29 cellular contexts compared by ENCODE assay signal in the genomic region with DNA sequence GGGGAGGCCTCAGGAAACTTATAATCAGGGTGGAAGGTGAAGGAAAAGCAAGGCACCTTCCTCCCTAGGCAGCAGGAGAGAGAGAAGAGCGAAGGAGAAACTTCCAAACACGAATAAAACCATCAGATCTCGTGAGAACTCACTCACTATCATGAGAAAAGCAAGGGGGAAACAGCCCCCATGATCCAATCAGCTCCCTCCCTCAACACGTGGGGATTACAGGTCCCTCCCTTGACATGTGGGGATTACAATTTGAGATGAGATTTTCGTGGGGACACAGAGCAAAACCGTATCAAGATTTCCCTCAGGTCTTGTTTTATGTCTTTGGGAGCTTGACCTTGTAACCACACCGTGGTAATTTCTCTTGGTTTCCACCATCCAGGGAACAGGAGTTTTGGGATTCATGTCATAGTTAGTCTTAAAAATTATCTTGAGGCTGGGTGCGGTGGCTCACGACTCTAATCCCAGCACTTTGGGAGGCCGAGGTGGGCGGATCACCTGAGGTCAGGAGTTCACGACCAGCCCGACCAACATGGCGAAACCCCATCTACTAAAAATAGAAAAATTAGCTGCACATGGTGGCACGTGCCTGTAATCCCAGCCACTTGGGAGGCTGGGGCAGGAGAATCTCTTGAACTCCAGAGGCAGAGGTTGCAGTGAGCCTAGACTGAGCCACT.
"Had no signal": no experiment of that assay in that cellular context is flagged by ENCODE, and none has a peak within 500 bp of the region (broad histone marks: within the 10 kb centered on the region; RNA-seq: fewer than 3 reads in every experiment).

No MANE protein-coding gene starts in this region.

- H3K27ac Mint-ChIP-seq: natural killer cell treated with Interleukin-12 subunit alpha and Interleukin-12 subunit beta and Interleukin-15 and Interleukin-18, amount 100 ng/mL, for 72 hours; nephron progenitor cell; progenitor cell of endocrine pancreas; stimulated activated effector memory CD8-positive, alpha-beta T cell treated with anti-CD3 and anti-CD28 coated beads, Interleukin-12 subunit alpha, Interleukin-12 subunit beta, amount 100 ng/mL, for 72 hours; stimulated activated naive B cell treated with anti-CD40 and anti-IgM and Interleukin-4, amounts not matched to agents 10 μg/mL and 1 μg/mL and 100 μg/mL, for 72 hours; stimulated activated naive CD8-positive, alpha-beta T cell treated with anti-CD3 and anti-CD28 coated beads, Interleukin-15, Interleukin-2, amounts not matched to agents 100 ng/mL and 50 ng/mL, for 24 hours had no signal

- H3K27ac ChIP-seq: neutrophil, ovary, parathyroid adenoma, psoas muscle, right lobe of liver, sigmoid colon, stomach, thoracic aorta, thyroid gland, tibial nerve, upper lobe of left lung, vagina had no signal

- H3K36me3 ChIP-seq: neutrophil, ovary, right lobe of liver, sigmoid colon, stomach, thoracic aorta, thyroid gland, tibial nerve, upper lobe of left lung, vagina had no signal

- H3K36me3 Mint-ChIP-seq: natural killer cell treated with Interleukin-12 subunit alpha and Interleukin-12 subunit beta and Interleukin-15 and Interleukin-18, amount 100 ng/mL, for 72 hours; stimulated activated effector memory CD8-positive, alpha-beta T cell treated with anti-CD3 and anti-CD28 coated beads, Interleukin-12 subunit alpha, Interleukin-12 subunit beta, amount 100 ng/mL, for 72 hours; stimulated activated naive B cell treated with anti-CD40 and anti-IgM and Interleukin-4, amounts not matched to agents 10 μg/mL and 1 μg/mL and 100 μg/mL, for 72 hours had no signal

- H3K9me3 Mint-ChIP-seq: natural killer cell treated with Interleukin-12 subunit alpha and Interleukin-12 subunit beta and Interleukin-15 and Interleukin-18, amount 100 ng/mL, for 72 hours; stimulated activated effector memory CD8-positive, alpha-beta T cell treated with anti-CD3 and anti-CD28 coated beads, Interleukin-12 subunit alpha, Interleukin-12 subunit beta, amount 100 ng/mL, for 72 hours; stimulated activated naive B cell treated with anti-CD40 and anti-IgM and Interleukin-4, amounts not matched to agents 10 μg/mL and 1 μg/mL and 100 μg/mL, for 72 hours; stimulated activated naive CD8-positive, alpha-beta T cell treated with anti-CD3 and anti-CD28 coated beads, Interleukin-15, Interleukin-2, amounts not matched to agents 100 ng/mL and 50 ng/mL, for 24 hours had no signal

- ATAC-seq: natural killer cell treated with Interleukin-12 subunit alpha and Interleukin-12 subunit beta and Interleukin-15 and Interleukin-18, amount 100 ng/mL, for 72 hours; psoas muscle; right cardiac atrium; right lobe of liver; stimulated activated effector memory CD8-positive, alpha-beta T cell treated with anti-CD3 and anti-CD28 coated beads, Interleukin-12 subunit alpha, Interleukin-12 subunit beta, amount 100 ng/mL, for 72 hours; stimulated activated naive B cell treated with anti-CD40 and anti-IgM and Interleukin-4, amounts not matched to agents 10 μg/mL and 1 μg/mL and 100 μg/mL, for 72 hours had no signal

- H3K79me2 ChIP-seq: parathyroid adenoma had no signal

- H3K9ac ChIP-seq: parathyroid adenoma had no signal

- H3K4me3 Mint-ChIP-seq: natural killer cell treated with Interleukin-12 subunit alpha and Interleukin-12 subunit beta and Interleukin-15 and Interleukin-18, amount 100 ng/mL, for 72 hours; nephron progenitor cell; neural crest cell; stimulated activated effector memory CD8-positive, alpha-beta T cell treated with anti-CD3 and anti-CD28 coated beads, Interleukin-12 subunit alpha, Interleukin-12 subunit beta, amount 100 ng/mL, for 72 hours; stimulated activated naive B cell treated with anti-CD40 and anti-IgM and Interleukin-4, amounts not matched to agents 10 μg/mL and 1 μg/mL and 100 μg/mL, for 72 hours; stimulated activated naive CD8-positive, alpha-beta T cell treated with anti-CD3 and anti-CD28 coated beads, Interleukin-15, Interleukin-2, amounts not matched to agents 100 ng/mL and 50 ng/mL, for 24 hours had no signal

- H3K27me3 ChIP-seq: ovary, right lobe of liver, thyroid gland, upper lobe of left lung, vagina had no signal

- H3K9me3 ChIP-seq: neutrophil, ovary, psoas muscle, right lobe of liver, sigmoid colon, stomach, thoracic aorta, thyroid gland, tibial nerve, upper lobe of left lung, vagina had no signal

- H3K4me1 ChIP-seq: parathyroid adenoma, psoas muscle, right lobe of liver, sigmoid colon, stomach, thyroid gland, tibial nerve, vagina had no signal

- H3K27me3 Mint-ChIP-seq: progenitor cell of endocrine pancreas had no signal

- H2AFZ ChIP-seq: parathyroid adenoma had no signal

- H3K4me3 ChIP-seq: ovary, psoas muscle, right lobe of liver, sigmoid colon, stomach, thoracic aorta, thyroid gland, tibial nerve, upper lobe of left lung, vagina had no signal

- DNase-seq: nephron progenitor cell; nucleus accumbens; ovary; posterior cingulate gyrus; psoas muscle; right cardiac atrium; right lobe of liver; sigmoid colon; small intestine; stimulated activated CD4-positive, alpha-beta T cell treated with anti-CD3 and anti-CD28 coated beads, Interleukin-15, amount 100 ng/mL, for 24 hours; stimulated activated CD4-positive, alpha-beta T cell treated with anti-CD3 and anti-CD28 coated beads, Interleukin-2, amount 100 ng/mL, for 24 hours; stimulated activated CD4-positive, alpha-beta T cell treated with anti-CD3 and anti-CD28 coated beads, Interleukin-2, amount 100 ng/mL, for 48 hours; stimulated activated CD4-positive, alpha-beta T cell treated with anti-CD3 and anti-CD28 coated beads, Interleukin-4, amount 100 ng/mL, for 24 hours; stimulated activated naive B cell treated with anti-CD40 and anti-IgM and Interleukin-4, amounts not matched to agents 10 μg/mL and 1 μg/mL and 100 μg/mL, for 72 hours; stimulated activated naive CD4-positive, alpha-beta T cell treated with Interleukin-2 at 50 U/mL for 16 hours; stomach; thyroid gland; trophoblast cell; upper lobe of left lung had no signal
